In the genomic region with DNA sequence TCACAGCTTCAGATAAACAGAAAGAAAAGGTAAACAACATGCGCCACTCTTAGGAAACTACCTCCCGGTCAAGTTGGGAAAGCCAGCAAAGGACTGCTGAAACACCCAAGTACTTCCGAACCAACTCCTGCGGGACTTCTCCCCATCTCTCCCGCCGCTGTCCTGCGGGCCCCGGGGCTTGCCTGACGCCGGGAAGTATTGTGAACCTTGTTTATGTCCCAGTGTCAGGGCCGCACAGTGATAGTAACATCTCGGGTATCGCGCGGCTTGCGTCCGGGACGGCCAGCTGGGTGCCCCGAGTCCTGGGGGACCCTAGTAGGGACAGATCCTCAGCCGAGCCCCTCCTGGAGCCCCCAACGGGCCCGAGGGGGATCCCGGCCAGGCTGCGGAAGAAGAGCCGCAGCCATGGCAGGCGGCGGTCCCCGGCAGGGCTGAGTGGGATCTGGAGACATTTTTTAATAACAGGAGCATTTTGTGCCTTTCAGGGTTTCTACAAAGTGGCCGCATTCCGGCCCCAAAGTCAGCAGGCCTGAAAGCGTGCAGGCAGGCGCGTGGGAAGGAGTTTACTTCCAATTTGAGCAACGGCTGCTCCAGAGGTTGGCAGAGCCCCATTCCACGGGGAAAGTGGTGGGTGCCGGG, we compare ENCODE assay signal across 8 cellular contexts. TPM values are rescaled to one million over a fixed set of nuclear protein-coding genes. Genes with fewer than 3 reads are reported as not detected.
DNase-seq lines count a peak whose midpoint lies in the region; ATAC-seq and TF ChIP-seq lines count a peak whose summit lies in the region.

No MANE protein-coding gene starts in this region.

- H2BK12ac ChIP-seq in neuronal stem cell (ENCODE audit: low read length): no peak overlapping the region

- H3K27me3 ChIP-seq in foreskin keratinocyte: no peaks in the 10 kb centered on the region
- no peaks in the 10 kb centered on the region for H3K27me3 ChIP-seq in neuronal stem cell (ENCODE audit: control insufficient read depth in 3 of 3, insufficient read depth in 3 of 3, low read depth in 1 of 3, low read length in 3 of 3)

- H3K79me1 ChIP-seq in neuronal stem cell (ENCODE audit: low read depth, low read length): peaks cover 4% of the 10 kb centered on the region

- intact Hi-C loops in OCI-LY7 (cut with micrococcal nuclease; ENCODE audit: unreplicated experiment): loop anchor here (2.0 to 10.0 kb wide), 3 partner anchors 102 to 200 kb away; a partner anchor contains a TSS

- H4K8ac ChIP-seq in neuronal stem cell (ENCODE audit: low read depth, low read length): no peak overlapping the region

- CTCF ChIA-PET in OCI-LY7 (lab: Charles Lee; ENCODE audit: unreplicated experiment): no interaction called here

- H3K27ac ChIP-seq in OCI-LY7 (ENCODE audit: low read depth, low read length, poor library complexity, severe bottlenecking) (peak overlapping the region; percentile 65), foreskin keratinocyte (peak overlapping the region; percentile 84), neuronal stem cell (replicated peaks; ENCODE audit: low read length) (peak overlapping the region; percentile 37)

- H2BK5ac ChIP-seq in neuronal stem cell (ENCODE audit: low read length): peak overlapping the region; percentile 97

- H4K91ac ChIP-seq in neuronal stem cell (ENCODE audit: low read depth, low read length, poor library complexity): no peak overlapping the region

- POLR2A ChIA-PET in OCI-LY7 (lab: Charles Lee): interaction anchor here (0.5 to 1.9 kb wide), 5 partner anchors 14 to 103 kb away, joined by 3 to 6 read pairs (median 3); a partner anchor contains a TSS

- H3K4ac ChIP-seq in neuronal stem cell (ENCODE audit: low read length): no peak overlapping the region

- H3K4me2 ChIP-seq in OCI-LY7 (ENCODE audit: low read length) (peak overlapping the region; percentile 80), neuronal stem cell (ENCODE audit: insufficient read depth, low read length, poor library complexity, severe bottlenecking) (peak overlapping the region; percentile 73)

- H3K4me1 ChIP-seq in OCI-LY7 (ENCODE audit: insufficient read depth, low read length, poor library complexity, severe bottlenecking): peaks cover 27% of the 10 kb centered on the region
- H3K4me1 ChIP-seq in foreskin keratinocyte: peaks cover 10% of the 10 kb centered on the region
- peaks cover 0 to 5% of the 10 kb centered on the region in 2 donors for H3K4me1 ChIP-seq in neuronal stem cell (ENCODE audit: control insufficient read depth in 2 of 2, insufficient read depth in 1 of 2, low read depth in 1 of 2, low read length in 2 of 2)

- peaks cover 16% of the 10 kb centered on the region for H3K36me3 ChIP-seq in OCI-LY7 (ENCODE audit: insufficient read depth, low read length)
- H3K36me3 ChIP-seq in neuronal stem cell (replicated peaks in 1 of 2; ENCODE audit: control insufficient read depth in 2 of 2, insufficient read depth in 2 of 2, low read length in 2 of 2): peaks cover 0 to 28% of the 10 kb centered on the region in 2 donors

- H2BK15ac ChIP-seq in neuronal stem cell (ENCODE audit: low read length): peak overlapping the region; percentile 6

- no peaks in the 10 kb centered on the region; the same call in 1 of the 2 replicates for H4K20me1 ChIP-seq in OCI-LY7 (ENCODE audit: insufficient read depth, low read length)

- H3K23ac ChIP-seq in neuronal stem cell (ENCODE audit: low read depth, low read length, poor library complexity): peak overlapping the region; percentile 89

- no CpG with 5 or more reads among the region's 36 CpGs for WGBS in neuronal stem cell (ENCODE audit: extremely low coverage in 2 of 2, insufficient read length in 2 of 2, insufficient replicate concordance in 1 of 2), 2 donors

- H3K9me3 ChIP-seq in OCI-LY7 (ENCODE audit: low read length) (no peaks in the 10 kb centered on the region), neuronal stem cell (replicated peaks in 1 of 2; ENCODE audit: control insufficient read depth in 2 of 2, insufficient read depth in 1 of 2, low read depth in 1 of 2, low read length in 2 of 2) (no peaks in the 10 kb centered on the region)

- no peaks in the 10 kb centered on the region for H3K9me2 ChIP-seq in OCI-LY7 (ENCODE audit: insufficient read depth, low read length)

- H2AFZ ChIP-seq in OCI-LY7 (ENCODE audit: low read length): peak overlapping the region; percentile 99
- peak overlapping the region; percentile 93 for H2AFZ ChIP-seq in neuronal stem cell (ENCODE audit: low read length)

- peaks cover 54% of the 10 kb centered on the region for H3K79me2 ChIP-seq in OCI-LY7 (ENCODE audit: insufficient read depth, low read depth, low read length)

- H3K9ac ChIP-seq in neuronal stem cell (ENCODE audit: low read depth, low read length, poor library complexity): peak overlapping the region; percentile 97

- H2AK5ac ChIP-seq in neuronal stem cell (ENCODE audit: low read depth, low read length): peak overlapping the region; percentile 73

- peak overlapping the region; percentile 78 for H3K14ac ChIP-seq in neuronal stem cell (ENCODE audit: low read length)

- TF ChIP-seq CTCF in OCI-LY7 (conservative IDR thresholded peaks at IDR 0.05; ENCODE audit: low read length): no peak
- no peak for TF ChIP-seq CTCF in foreskin keratinocyte (conservative IDR thresholded peaks at IDR 0.05)

- ATAC-seq in HG02973 (IDR thresholded peaks at IDR 0.05; ENCODE audit: unreplicated experiment) (peak; percentile 26), foreskin keratinocyte (peak; percentile 55)

- DNase-seq in NCI-H2171 treated with DMSO at 0.1 percent for 48 hours (lab: John Stamatoyannopoulos, UW) (peak; percentile 32), NCI-H2171 (lab: John Stamatoyannopoulos, UW) (no peak), OCI-LY7 (ENCODE audit: low spot score) (peak; percentile 58), foreskin keratinocyte (peak; percentile 28 to 42), neuronal stem cell (ENCODE audit: low spot score) (peak; percentile 42), ureter (ENCODE audit: low spot score) (peak; percentile 58)
- DNase-seq in activated T-helper 9 cell treated with anti-CD3 and anti-CD28 coated beads, Interleukin-2, amount 50 U/mL, for 16 hours (ENCODE audit: low read depth): peak; percentile 17

- no peak overlapping the region for H2BK120ac ChIP-seq in neuronal stem cell (ENCODE audit: low read depth, low read length)

- BruUV-seq in OCI-LY7 (replicated peaks; lab: Mats Ljungman, UMichigan): no TSS peak

- peak overlapping the region; percentile 96 for H3K18ac ChIP-seq in neuronal stem cell (ENCODE audit: low read length)

- H3K4me3 ChIP-seq in OCI-LY7 (ENCODE audit: low read depth, low read length, poor library complexity, severe bottlenecking) (peak overlapping the region; percentile 94), neuronal stem cell (ENCODE audit: low read length in 2 of 2) (peak overlapping the region; percentile 83 to 90)

RNA-seq across cellular contexts. Expression of a gene that starts 0.7 kb away (rescaled TPM):
- total RNA-seq in OCI-LY7 (2014; rRNA removed; shearing (Covaris generic)): 26.0 and 34.0 TPM in 2 replicates
- total RNA-seq in OCI-LY7 (2022) (51.8 and 53.3 TPM in 2 replicates), foreskin keratinocyte (39.9 and 43.6 TPM in 2 replicates), ureter (52.6 TPM)
- polyA plus RNA-seq in foreskin keratinocyte: 11.3 and 13.6 TPM in 2 replicates
- 19.2 TPM for polyA plus RNA-seq in neuronal stem cell (2013, experiment 1 of 2)
- 19.4 TPM for polyA plus RNA-seq in neuronal stem cell (2013, experiment 2 of 2)

RNA-seq across cellular contexts. Expression of a gene that starts 26.8 kb away (rescaled TPM):
- total RNA-seq in OCI-LY7 (2014; rRNA removed; shearing (Covaris generic)): not detected in 2 replicates
- 0.06 TPM in 1 of 2 replicates, not detected in the other for total RNA-seq in OCI-LY7 (2022)
- total RNA-seq in foreskin keratinocyte: not detected in 2 replicates
- not detected in 2 replicates for polyA plus RNA-seq in foreskin keratinocyte
- 0.03 TPM for polyA plus RNA-seq in neuronal stem cell (2013, experiment 1 of 2)
- polyA plus RNA-seq in neuronal stem cell (2013, experiment 2 of 2): 0.03 TPM
- total RNA-seq in ureter: 5.4 TPM

RNA-seq across cellular contexts. Expression of a gene that starts 50.8 kb away (rescaled TPM):
- total RNA-seq in OCI-LY7 (2014; rRNA removed; shearing (Covaris generic)): 27.2 and 34.6 TPM in 2 replicates
- 42.6 and 47.3 TPM in 2 replicates for total RNA-seq in OCI-LY7 (2022)
- 18.5 and 20.9 TPM in 2 replicates for total RNA-seq in foreskin keratinocyte
- polyA plus RNA-seq in foreskin keratinocyte: 11.7 and 15.6 TPM in 2 replicates
- 36.4 TPM for polyA plus RNA-seq in neuronal stem cell (2013, experiment 1 of 2)
- 37.3 TPM for polyA plus RNA-seq in neuronal stem cell (2013, experiment 2 of 2)
- 25.9 TPM for total RNA-seq in ureter
